Comparison of ENCODE assay signal across 1 cellular context in the genomic region with DNA sequence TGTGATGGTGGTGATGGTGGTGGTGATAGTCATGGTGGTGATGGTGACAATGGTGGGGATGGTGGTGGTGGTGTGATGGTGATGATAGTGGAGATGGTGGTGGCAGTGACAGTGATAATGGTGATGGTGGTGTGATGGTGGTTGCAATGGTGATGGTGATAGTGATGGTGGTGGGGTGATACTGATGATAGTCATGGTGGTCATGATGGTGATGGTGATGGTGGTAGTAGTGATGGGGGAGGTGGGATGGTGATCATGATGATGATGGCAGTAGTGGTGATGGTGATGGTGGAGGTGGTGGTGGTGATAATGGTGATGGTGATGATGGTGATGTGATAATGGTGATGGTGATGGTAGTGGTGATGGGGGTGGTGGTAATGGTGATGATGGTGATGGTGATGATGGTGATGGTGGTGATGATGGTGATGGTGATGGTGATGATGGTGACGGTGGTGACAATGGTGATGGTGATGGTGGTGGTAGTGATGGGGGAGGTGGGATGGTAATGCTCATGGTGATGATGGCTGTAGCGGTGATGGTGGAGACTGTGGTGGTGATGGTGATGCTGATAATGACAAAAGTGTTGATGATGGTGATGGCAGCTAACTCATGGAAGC.
TF ChIP-seq lines count a peak whose summit lies in the region.

No MANE protein-coding gene starts in this region.

TF ChIP-seq in HEK293, 187 proteins besides CTCF, POLR2A, EP300 and RAD21 (continues in another document):
- TF ChIP-seq, protein P1, sequence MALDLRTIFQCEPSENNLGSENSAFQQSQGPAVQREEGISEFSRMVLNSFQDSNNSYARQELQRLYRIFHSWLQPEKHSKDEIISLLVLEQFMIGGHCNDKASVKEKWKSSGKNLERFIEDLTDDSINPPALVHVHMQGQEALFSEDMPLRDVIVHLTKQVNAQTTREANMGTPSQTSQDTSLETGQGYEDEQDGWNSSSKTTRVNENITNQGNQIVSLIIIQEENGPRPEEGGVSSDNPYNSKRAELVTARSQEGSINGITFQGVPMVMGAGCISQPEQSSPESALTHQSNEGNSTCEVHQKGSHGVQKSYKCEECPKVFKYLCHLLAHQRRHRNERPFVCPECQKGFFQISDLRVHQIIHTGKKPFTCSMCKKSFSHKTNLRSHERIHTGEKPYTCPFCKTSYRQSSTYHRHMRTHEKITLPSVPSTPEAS (tag by site-specific recombination; IDR thresholded peaks at IDR 0.05) = no peak
- TF ChIP-seq TRIM28 (IDR thresholded peaks at IDR 0.05; ENCODE audit: borderline replicate concordance, low read length) (no peak), ZNF341 (tag by site-specific recombination; IDR thresholded peaks at IDR 0.05; ENCODE audit: low read depth) (no peak), SCRT1 (tag by site-specific recombination; IDR thresholded peaks at IDR 0.05; ENCODE audit: borderline replicate concordance) (no peak), ZNF514 (tag by site-specific recombination; IDR thresholded peaks at IDR 0.05) (no peak; the same call in 1 of the 2 replicates), ZNF16 (tag by site-specific recombination; IDR thresholded peaks at IDR 0.05; ENCODE audit: low read depth) (no peak; the same call in 1 of the 2 replicates), ZNF394 (tag by site-specific recombination; IDR thresholded peaks at IDR 0.05; ENCODE audit: borderline replicate concordance) (no peak), KLF10 (tag by site-specific recombination; IDR thresholded peaks at IDR 0.05) (no peak), ZNF23 (tag by site-specific recombination; IDR thresholded peaks at IDR 0.05; ENCODE audit: borderline replicate concordance) (no peak), ZNF19 (tag by site-specific recombination; IDR thresholded peaks at IDR 0.05; ENCODE audit: low read depth) (no peak), MEIS1 (CRISPR knock-in tag; IDR thresholded peaks at IDR 0.05; ENCODE audit: borderline replicate concordance) (no peak), WT1 (tag by site-specific recombination; IDR thresholded peaks at IDR 0.05) (no peak), ZNF214 (tag by site-specific recombination; IDR thresholded peaks at IDR 0.05; ENCODE audit: borderline replicate concordance) (no peak), ZNF585B (tag by site-specific recombination; IDR thresholded peaks at IDR 0.05) (no peak), ZXDB (tag by site-specific recombination; IDR thresholded peaks at IDR 0.05) (no peak), YY1 (tag by site-specific recombination; IDR thresholded peaks at IDR 0.05) (peak; percentile 24; the same call in 1 of the 2 replicates), ZNF660 (tag by site-specific recombination; IDR thresholded peaks at IDR 0.05) (no peak), ZNF10 (tag by site-specific recombination; IDR thresholded peaks at IDR 0.05) (peak; percentile 30; the same call in 1 of the 2 replicates), ZNF473 (tag by site-specific recombination; IDR thresholded peaks at IDR 0.05) (no peak), ZNF76 (tag by site-specific recombination; IDR thresholded peaks at IDR 0.05; ENCODE audit: borderline replicate concordance, low read depth) (no peak), ZNF501 (tag by site-specific recombination; IDR thresholded peaks at IDR 0.05) (no peak), ZNF433 (tag by site-specific recombination; IDR thresholded peaks at IDR 0.05; ENCODE audit: low read depth) (no peak), EGR2 (tag by site-specific recombination; IDR thresholded peaks at IDR 0.05; ENCODE audit: low read depth) (no peak), ZNF658 (tag by site-specific recombination; IDR thresholded peaks at IDR 0.05) (0 out of 2 replicates have a peak, but pooled peaks have one; percentile 45), ZNF169 (tag by site-specific recombination; IDR thresholded peaks at IDR 0.05) (peak; percentile 45; the same call in 1 of the 2 replicates), ZNF529 (tag by site-specific recombination; IDR thresholded peaks at IDR 0.05; ENCODE audit: insufficient replicate concordance) (no peak), GLI4 (tag by site-specific recombination; IDR thresholded peaks at IDR 0.05) (peak; percentile 70; the same call in 1 of the 2 replicates), ZNF830 (tag by site-specific recombination; IDR thresholded peaks at IDR 0.05; ENCODE audit: low read depth) (no peak), ZNF324 (tag by site-specific recombination; IDR thresholded peaks at IDR 0.05) (no peak)
- TF ChIP-seq, protein P2, sequence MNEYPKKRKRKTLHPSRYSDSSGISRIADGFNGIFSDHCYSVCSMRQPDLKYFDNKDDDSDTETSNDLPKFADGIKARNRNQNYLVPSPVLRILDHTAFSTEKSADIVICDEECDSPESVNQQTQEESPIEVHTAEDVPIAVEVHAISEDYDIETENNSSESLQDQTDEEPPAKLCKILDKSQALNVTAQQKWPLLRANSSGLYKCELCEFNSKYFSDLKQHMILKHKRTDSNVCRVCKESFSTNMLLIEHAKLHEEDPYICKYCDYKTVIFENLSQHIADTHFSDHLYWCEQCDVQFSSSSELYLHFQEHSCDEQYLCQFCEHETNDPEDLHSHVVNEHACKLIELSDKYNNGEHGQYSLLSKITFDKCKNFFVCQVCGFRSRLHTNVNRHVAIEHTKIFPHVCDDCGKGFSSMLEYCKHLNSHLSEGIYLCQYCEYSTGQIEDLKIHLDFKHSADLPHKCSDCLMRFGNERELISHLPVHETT (tag by site-specific recombination; IDR thresholded peaks at IDR 0.05) = peak; percentile 15; the same call in 1 of the 2 replicates
- TF ChIP-seq, protein P3, sequence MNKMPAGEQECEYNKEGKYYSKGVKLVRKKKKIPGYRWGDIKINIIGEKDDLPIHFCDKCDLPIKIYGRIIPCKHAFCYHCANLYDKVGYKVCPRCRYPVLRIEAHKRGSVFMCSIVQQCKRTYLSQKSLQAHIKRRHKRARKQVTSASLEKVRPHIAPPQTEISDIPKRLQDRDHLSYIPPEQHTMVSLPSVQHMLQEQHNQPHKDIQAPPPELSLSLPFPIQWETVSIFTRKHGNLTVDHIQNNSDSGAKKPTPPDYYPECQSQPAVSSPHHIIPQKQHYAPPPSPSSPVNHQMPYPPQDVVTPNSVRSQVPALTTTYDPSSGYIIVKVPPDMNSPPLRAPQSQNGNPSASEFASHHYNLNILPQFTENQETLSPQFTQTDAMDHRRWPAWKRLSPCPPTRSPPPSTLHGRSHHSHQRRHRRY (tag by site-specific recombination; IDR thresholded peaks at IDR 0.05) = 0 out of 2 replicates have a peak, but pooled peaks have one; percentile 13
- TF ChIP-seq, protein P4, sequence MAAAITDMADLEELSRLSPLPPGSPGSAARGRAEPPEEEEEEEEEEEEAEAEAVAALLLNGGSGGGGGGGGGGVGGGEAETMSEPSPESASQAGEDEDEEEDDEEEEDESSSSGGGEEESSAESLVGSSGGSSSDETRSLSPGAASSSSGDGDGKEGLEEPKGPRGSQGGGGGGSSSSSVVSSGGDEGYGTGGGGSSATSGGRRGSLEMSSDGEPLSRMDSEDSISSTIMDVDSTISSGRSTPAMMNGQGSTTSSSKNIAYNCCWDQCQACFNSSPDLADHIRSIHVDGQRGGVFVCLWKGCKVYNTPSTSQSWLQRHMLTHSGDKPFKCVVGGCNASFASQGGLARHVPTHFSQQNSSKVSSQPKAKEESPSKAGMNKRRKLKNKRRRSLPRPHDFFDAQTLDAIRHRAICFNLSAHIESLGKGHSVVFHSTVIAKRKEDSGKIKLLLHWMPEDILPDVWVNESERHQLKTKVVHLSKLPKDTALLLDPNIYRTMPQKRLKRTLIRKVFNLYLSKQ (tag by site-specific recombination; IDR thresholded peaks at IDR 0.05; ENCODE audit: borderline replicate concordance) = 0 out of 2 replicates have a peak, but pooled peaks have one; percentile 13
- TF ChIP-seq, protein P5, sequence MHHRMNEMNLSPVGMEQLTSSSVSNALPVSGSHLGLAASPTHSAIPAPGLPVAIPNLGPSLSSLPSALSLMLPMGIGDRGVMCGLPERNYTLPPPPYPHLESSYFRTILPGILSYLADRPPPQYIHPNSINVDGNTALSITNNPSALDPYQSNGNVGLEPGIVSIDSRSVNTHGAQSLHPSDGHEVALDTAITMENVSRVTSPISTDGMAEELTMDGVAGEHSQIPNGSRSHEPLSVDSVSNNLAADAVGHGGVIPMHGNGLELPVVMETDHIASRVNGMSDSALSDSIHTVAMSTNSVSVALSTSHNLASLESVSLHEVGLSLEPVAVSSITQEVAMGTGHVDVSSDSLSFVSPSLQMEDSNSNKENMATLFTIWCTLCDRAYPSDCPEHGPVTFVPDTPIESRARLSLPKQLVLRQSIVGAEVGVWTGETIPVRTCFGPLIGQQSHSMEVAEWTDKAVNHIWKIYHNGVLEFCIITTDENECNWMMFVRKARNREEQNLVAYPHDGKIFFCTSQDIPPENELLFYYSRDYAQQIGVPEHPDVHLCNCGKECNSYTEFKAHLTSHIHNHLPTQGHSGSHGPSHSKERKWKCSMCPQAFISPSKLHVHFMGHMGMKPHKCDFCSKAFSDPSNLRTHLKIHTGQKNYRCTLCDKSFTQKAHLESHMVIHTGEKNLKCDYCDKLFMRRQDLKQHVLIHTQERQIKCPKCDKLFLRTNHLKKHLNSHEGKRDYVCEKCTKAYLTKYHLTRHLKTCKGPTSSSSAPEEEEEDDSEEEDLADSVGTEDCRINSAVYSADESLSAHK (tag by site-specific recombination; IDR thresholded peaks at IDR 0.05) = no peak
- TF ChIP-seq, protein P6, sequence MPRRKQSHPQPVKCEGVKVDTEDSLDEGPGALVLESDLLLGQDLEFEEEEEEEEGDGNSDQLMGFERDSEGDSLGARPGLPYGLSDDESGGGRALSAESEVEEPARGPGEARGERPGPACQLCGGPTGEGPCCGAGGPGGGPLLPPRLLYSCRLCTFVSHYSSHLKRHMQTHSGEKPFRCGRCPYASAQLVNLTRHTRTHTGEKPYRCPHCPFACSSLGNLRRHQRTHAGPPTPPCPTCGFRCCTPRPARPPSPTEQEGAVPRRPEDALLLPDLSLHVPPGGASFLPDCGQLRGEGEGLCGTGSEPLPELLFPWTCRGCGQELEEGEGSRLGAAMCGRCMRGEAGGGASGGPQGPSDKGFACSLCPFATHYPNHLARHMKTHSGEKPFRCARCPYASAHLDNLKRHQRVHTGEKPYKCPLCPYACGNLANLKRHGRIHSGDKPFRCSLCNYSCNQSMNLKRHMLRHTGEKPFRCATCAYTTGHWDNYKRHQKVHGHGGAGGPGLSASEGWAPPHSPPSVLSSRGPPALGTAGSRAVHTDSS (tag by site-specific recombination; IDR thresholded peaks at IDR 0.05) = peak; percentile 90
- TF ChIP-seq, protein P7, sequence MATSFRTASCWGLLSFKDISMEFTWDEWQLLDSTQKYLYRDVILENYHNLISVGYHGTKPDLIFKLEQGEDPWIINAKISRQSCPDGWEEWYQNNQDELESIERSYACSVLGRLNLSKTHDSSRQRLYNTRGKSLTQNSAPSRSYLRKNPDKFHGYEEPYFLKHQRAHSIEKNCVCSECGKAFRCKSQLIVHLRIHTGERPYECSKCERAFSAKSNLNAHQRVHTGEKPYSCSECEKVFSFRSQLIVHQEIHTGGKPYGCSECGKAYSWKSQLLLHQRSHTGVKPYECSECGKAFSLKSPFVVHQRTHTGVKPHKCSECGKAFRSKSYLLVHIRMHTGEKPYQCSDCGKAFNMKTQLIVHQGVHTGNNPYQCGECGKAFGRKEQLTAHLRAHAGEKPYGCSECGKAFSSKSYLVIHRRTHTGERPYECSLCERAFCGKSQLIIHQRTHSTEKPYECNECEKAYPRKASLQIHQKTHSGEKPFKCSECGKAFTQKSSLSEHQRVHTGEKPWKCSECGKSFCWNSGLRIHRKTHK (tag by site-specific recombination; IDR thresholded peaks at IDR 0.05) = no peak
- TF ChIP-seq, protein P8, sequence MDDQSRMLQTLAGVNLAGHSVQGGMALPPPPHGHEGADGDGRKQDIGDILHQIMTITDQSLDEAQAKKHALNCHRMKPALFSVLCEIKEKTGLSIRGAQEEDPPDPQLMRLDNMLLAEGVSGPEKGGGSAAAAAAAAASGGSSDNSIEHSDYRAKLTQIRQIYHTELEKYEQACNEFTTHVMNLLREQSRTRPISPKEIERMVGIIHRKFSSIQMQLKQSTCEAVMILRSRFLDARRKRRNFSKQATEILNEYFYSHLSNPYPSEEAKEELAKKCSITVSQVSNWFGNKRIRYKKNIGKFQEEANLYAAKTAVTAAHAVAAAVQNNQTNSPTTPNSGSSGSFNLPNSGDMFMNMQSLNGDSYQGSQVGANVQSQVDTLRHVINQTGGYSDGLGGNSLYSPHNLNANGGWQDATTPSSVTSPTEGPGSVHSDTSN (CRISPR knock-in tag; IDR thresholded peaks at IDR 0.05) = no peak
- TF ChIP-seq, protein P9, sequence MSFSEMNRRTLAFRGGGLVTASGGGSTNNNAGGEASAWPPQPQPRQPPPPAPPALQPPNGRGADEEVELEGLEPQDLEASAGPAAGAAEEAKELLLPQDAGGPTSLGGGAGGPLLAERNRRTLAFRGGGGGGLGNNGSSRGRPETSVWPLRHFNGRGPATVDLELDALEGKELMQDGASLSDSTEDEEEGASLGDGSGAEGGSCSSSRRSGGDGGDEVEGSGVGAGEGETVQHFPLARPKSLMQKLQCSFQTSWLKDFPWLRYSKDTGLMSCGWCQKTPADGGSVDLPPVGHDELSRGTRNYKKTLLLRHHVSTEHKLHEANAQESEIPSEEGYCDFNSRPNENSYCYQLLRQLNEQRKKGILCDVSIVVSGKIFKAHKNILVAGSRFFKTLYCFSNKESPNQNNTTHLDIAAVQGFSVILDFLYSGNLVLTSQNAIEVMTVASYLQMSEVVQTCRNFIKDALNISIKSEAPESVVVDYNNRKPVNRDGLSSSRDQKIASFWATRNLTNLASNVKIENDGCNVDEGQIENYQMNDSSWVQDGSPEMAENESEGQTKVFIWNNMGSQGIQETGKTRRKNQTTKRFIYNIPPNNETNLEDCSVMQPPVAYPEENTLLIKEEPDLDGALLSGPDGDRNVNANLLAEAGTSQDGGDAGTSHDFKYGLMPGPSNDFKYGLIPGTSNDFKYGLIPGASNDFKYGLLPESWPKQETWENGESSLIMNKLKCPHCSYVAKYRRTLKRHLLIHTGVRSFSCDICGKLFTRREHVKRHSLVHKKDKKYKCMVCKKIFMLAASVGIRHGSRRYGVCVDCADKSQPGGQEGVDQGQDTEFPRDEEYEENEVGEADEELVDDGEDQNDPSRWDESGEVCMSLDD (tag by site-specific recombination; IDR thresholded peaks at IDR 0.05) = no peak
- TF ChIP-seq, protein P10, sequence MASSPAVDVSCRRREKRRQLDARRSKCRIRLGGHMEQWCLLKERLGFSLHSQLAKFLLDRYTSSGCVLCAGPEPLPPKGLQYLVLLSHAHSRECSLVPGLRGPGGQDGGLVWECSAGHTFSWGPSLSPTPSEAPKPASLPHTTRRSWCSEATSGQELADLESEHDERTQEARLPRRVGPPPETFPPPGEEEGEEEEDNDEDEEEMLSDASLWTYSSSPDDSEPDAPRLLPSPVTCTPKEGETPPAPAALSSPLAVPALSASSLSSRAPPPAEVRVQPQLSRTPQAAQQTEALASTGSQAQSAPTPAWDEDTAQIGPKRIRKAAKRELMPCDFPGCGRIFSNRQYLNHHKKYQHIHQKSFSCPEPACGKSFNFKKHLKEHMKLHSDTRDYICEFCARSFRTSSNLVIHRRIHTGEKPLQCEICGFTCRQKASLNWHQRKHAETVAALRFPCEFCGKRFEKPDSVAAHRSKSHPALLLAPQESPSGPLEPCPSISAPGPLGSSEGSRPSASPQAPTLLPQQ (tag by site-specific recombination; IDR thresholded peaks at IDR 0.05) = no peak
- TF ChIP-seq, protein P11, sequence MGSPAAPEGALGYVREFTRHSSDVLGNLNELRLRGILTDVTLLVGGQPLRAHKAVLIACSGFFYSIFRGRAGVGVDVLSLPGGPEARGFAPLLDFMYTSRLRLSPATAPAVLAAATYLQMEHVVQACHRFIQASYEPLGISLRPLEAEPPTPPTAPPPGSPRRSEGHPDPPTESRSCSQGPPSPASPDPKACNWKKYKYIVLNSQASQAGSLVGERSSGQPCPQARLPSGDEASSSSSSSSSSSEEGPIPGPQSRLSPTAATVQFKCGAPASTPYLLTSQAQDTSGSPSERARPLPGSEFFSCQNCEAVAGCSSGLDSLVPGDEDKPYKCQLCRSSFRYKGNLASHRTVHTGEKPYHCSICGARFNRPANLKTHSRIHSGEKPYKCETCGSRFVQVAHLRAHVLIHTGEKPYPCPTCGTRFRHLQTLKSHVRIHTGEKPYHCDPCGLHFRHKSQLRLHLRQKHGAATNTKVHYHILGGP (tag by site-specific recombination; IDR thresholded peaks at IDR 0.05) = no peak
